In genomic region chr1:160342520-160342919, GRCh38 we compare ENCODE assay signal across 8 cellular contexts. TPM values are rescaled to one million over a fixed set of nuclear protein-coding genes. Genes with fewer than 3 reads are reported as not detected.
DNase-seq lines count a peak whose midpoint lies in the region; ATAC-seq, FAIRE-seq and TF ChIP-seq lines count a peak whose summit lies in the region.

No MANE protein-coding gene starts in this region.

- H3K27ac ChIP-seq in HUES6 (ENCODE audit: low read depth, low read length), result peak overlapping the region; percentile 78; the same call in 1 of the 2 replicates
- H3K27ac ChIP-seq in kidney (ENCODE audit: low read depth in 2 of 2, low read length in 2 of 2), result peak overlapping the region; percentile 87 to 95
- H3K27ac ChIP-seq in temporal lobe (ENCODE audit: low read depth, low read length), result peak overlapping the region; percentile 77

- H3K36me3 ChIP-seq in HUES6 (ENCODE audit: control insufficient read depth, insufficient read depth, low read length) (peaks cover 55% of the 10 kb centered on the region), kidney (ENCODE audit: control insufficient read depth in 1 of 2, insufficient read depth in 2 of 2, low read length in 2 of 2) (peaks cover 17% of the 10 kb centered on the region in 2 donors)

- peak overlapping the region; percentile 91 for H3K9ac ChIP-seq in HUES6 (ENCODE audit: low read length)
- H3K9ac ChIP-seq in kidney (ENCODE audit: low read length in 2 of 2), result peak overlapping the region; percentile 97 to 99

- H3K9me3 ChIP-seq in HUES6 (ENCODE audit: control insufficient read depth, insufficient read depth, low read depth, low read length) (no peaks in the 10 kb centered on the region), kidney (ENCODE audit: control insufficient read depth in 1 of 2, low read length in 2 of 2) (no peaks in the 10 kb centered on the region)

- no peak for FAIRE-seq in kidney (lab: Jason Lieb, UNC)

- no peak for ATAC-seq in GM19452 (IDR thresholded peaks at IDR 0.05; ENCODE audit: unreplicated experiment)

- peak overlapping the region; percentile 97 for H3K4me3 ChIP-seq in AG10803 (ENCODE audit: low read length)
- peak overlapping the region; percentile 93 for H3K4me3 ChIP-seq in HUES6 (ENCODE audit: low read depth, low read length)
- peak overlapping the region; percentile 93 for H3K4me3 ChIP-seq in astrocyte of the spinal cord (ENCODE audit: low read depth, low read length)
- peak overlapping the region; percentile 96 to 98 for H3K4me3 ChIP-seq in kidney (ENCODE audit: low read length in 2 of 2)

- DNase-seq in AG10803 (ENCODE audit: low read depth) (peak; percentile 8), astrocyte of the spinal cord (ENCODE audit: low read depth, low spot score) (peak; percentile 18), kidney (no peak), ecto neural progenitor cell (ENCODE audit: low spot score) (no peak)
- DNase-seq in NK-92 treated with Interleukin-12 subunit alpha and Interleukin-12 subunit beta, amount 100 ng/mL, for 24 hours (lab: John Stamatoyannopoulos, UW), result no peak

- H3K4me1 ChIP-seq in HUES6 (ENCODE audit: control insufficient read depth, insufficient read depth, low read length) (peaks cover 3% of the 10 kb centered on the region; the same call in 1 of the 2 replicates), kidney (ENCODE audit: control insufficient read depth in 1 of 2, insufficient read depth in 1 of 2, low read depth in 1 of 2, low read length in 2 of 2) (peaks cover 0 to 7% of the 10 kb centered on the region in 2 donors)

- intact Hi-C loops in kidney (cut with DNase I), result no loop called here

- in situ Hi-C loops in astrocyte of the spinal cord (cut with HindIII; ENCODE audit: low sequenced_read_pairs), result no loop called here

- no peak for TF ChIP-seq CTCF in AG10803 (conservative IDR thresholded peaks at IDR 0.05; ENCODE audit: low read length)
- no peak for TF ChIP-seq CTCF in astrocyte of the spinal cord (IDR thresholded peaks at IDR 0.05; ENCODE audit: low read depth, low read length)
- TF ChIP-seq CTCF in kidney (IDR thresholded peaks at IDR 0.05; ENCODE audit: borderline replicate concordance, extremely low read depth, insufficient read depth), result no peak

- H3K27me3 ChIP-seq in HUES6 (ENCODE audit: control insufficient read depth, insufficient read depth, low read length), result no peaks in the 10 kb centered on the region

RNA-seq across cellular contexts. Expression of gene COPA, which starts 0.5 kb away (rescaled TPM):
- total RNA-seq in kidney, result 160 TPM
- 50.1 TPM for polyA plus RNA-seq in kidney (ENCODE audit: insufficient read depth, low read depth, low replicate concordance)
- 121 TPM for total RNA-seq in temporal lobe

RNA-seq across cellular contexts. Expression of gene NCSTN, which starts 0.7 kb away (rescaled TPM):
- total RNA-seq in kidney, result 109 TPM
- polyA plus RNA-seq in kidney (ENCODE audit: insufficient read depth, low read depth, low replicate concordance), result 73.9 TPM
- total RNA-seq in temporal lobe, result 72.5 TPM

RNA-seq across cellular contexts. Expression of gene NHLH1, which starts 24.4 kb away (rescaled TPM):
- total RNA-seq in kidney (0.09 TPM), temporal lobe (0.98 TPM)
- polyA plus RNA-seq in kidney (ENCODE audit: insufficient read depth, low read depth, low replicate concordance), result not detected

RNA-seq across cellular contexts. Expression of gene PEX19, which starts 57.6 kb away (rescaled TPM):
- total RNA-seq in kidney (67.9 TPM), temporal lobe (21.1 TPM)
- polyA plus RNA-seq in kidney (ENCODE audit: insufficient read depth, low read depth, low replicate concordance), result 49.8 TPM

RNA-seq across cellular contexts. Expression of gene VANGL2, which starts 57.8 kb away (rescaled TPM):
- total RNA-seq in kidney, result 8.1 TPM
- 3.8 TPM for polyA plus RNA-seq in kidney (ENCODE audit: insufficient read depth, low read depth, low replicate concordance)
- 19.4 TPM for total RNA-seq in temporal lobe

Comparison
In these comparisons a context has a peak if more than half of its experiments do, and no peak if none do; other contexts are left out.
1. DNase-seq: peak in AG10803 (single experiment) and astrocyte of the spinal cord (single experiment); none in kidney (single experiment), ecto neural progenitor cell (single experiment) and NK-92 treated with Interleukin-12 subunit alpha and Interleukin-12 subunit beta, amount 100 ng/mL, for 24 hours (single experiment).
2. Peak in every context shown above with its lines, with median percentiles within 50 percentile points of each other: H3K4me3 ChIP-seq and H3K27ac ChIP-seq.